In genomic region chr4:60450054-60450453, GRCh38 we compare ENCODE assay signal across 21 cellular contexts.
"Had no signal": no experiment of that assay in that cellular context is flagged by ENCODE, and none has a peak within 500 bp of the region (broad histone marks: within the 10 kb centered on the region; RNA-seq: fewer than 3 reads in every experiment).

No MANE protein-coding gene starts in this region.

- H3K4me3 ChIP-seq: adrenal gland, dorsolateral prefrontal cortex, left lung, mucosa of descending colon, stomach, testis, upper lobe of left lung had no signal

- H3K4me1 ChIP-seq: adrenal gland, left lung, parathyroid adenoma, stomach, testis, upper lobe of left lung had no signal

- H3K27ac Mint-ChIP-seq: activated CD4-positive, alpha-beta memory T cell treated with anti-CD3 and anti-CD28 coated beads, Interleukin-2, amount 10 ng/mL, durations not matched to agents 7 days and 5 days; activated CD4-positive, alpha-beta T cell treated with anti-CD3 and anti-CD28 coated beads for 36 hours; activated naive CD4-positive, alpha-beta T cell treated with anti-CD3 and anti-CD28 coated beads, Interleukin-2, amount 50 U/mL, for 24 hours; naive thymus-derived CD4-positive, alpha-beta T cell had no signal

- H3K36me3 ChIP-seq: adrenal gland, left lung, neutrophil, stomach, upper lobe of left lung, WERI-Rb-1 had no signal

- H3K4me3 Mint-ChIP-seq: activated CD4-positive, alpha-beta memory T cell treated with anti-CD3 and anti-CD28 coated beads, Interleukin-2, amount 10 ng/mL, durations not matched to agents 7 days and 5 days; activated CD4-positive, alpha-beta T cell treated with anti-CD3 and anti-CD28 coated beads for 36 hours; activated naive CD4-positive, alpha-beta T cell treated with anti-CD3 and anti-CD28 coated beads, Interleukin-2, amount 50 U/mL, for 24 hours; naive thymus-derived CD4-positive, alpha-beta T cell had no signal

- ATAC-seq: activated CD4-positive, alpha-beta T cell treated with anti-CD3 and anti-CD28 coated beads for 36 hours; esophagus mucosa; left lung; mucosa of descending colon; naive thymus-derived CD4-positive, alpha-beta T cell had no signal

- H3K4me1 Mint-ChIP-seq: activated CD4-positive, alpha-beta memory T cell treated with anti-CD3 and anti-CD28 coated beads, Interleukin-2, amount 10 ng/mL, durations not matched to agents 7 days and 5 days; activated CD4-positive, alpha-beta T cell treated with anti-CD3 and anti-CD28 coated beads for 36 hours; activated naive CD4-positive, alpha-beta T cell treated with anti-CD3 and anti-CD28 coated beads, Interleukin-2, amount 50 U/mL, for 24 hours; naive thymus-derived CD4-positive, alpha-beta T cell had no signal

- H3K27ac ChIP-seq: adrenal gland, dorsolateral prefrontal cortex, left lung, neutrophil, parathyroid adenoma, stomach, testis, upper lobe of left lung, WERI-Rb-1 had no signal

- H2AFZ ChIP-seq: parathyroid adenoma had no signal

- H3K27me3 ChIP-seq: adrenal gland, dorsolateral prefrontal cortex, left lung, neutrophil, stomach, testis, upper lobe of left lung had no signal

- H3K36me3 Mint-ChIP-seq: activated naive CD4-positive, alpha-beta T cell treated with anti-CD3 and anti-CD28 coated beads, Interleukin-2, amount 50 U/mL, for 24 hours; naive thymus-derived CD4-positive, alpha-beta T cell had no signal

- H3K9me3 ChIP-seq: adrenal gland, left lung, neutrophil, stomach, testis, upper lobe of left lung had no signal

- H3K9ac ChIP-seq: parathyroid adenoma had no signal

- H3K79me2 ChIP-seq: parathyroid adenoma had no signal

- DNase-seq: activated CD4-positive, alpha-beta memory T cell treated with anti-CD3 and anti-CD28 coated beads, Interleukin-2, amount 10 ng/mL, durations not matched to agents 7 days and 5 days; activated CD4-positive, alpha-beta T cell treated with anti-CD3 and anti-CD28 coated beads for 36 hours; activated effector memory CD4-positive, alpha-beta T cell treated with anti-CD3 and anti-CD28 coated beads, Interleukin-2, amount 50 U/mL, for 16 hours; activated T-cell treated with anti-CD3 and anti-CD28 coated beads, Interleukin-2, amount 50 U/mL, for 48 hours; adrenal gland; dorsolateral prefrontal cortex; kidney; left lung; mammary epithelial cell; mucosa of descending colon; naive thymus-derived CD4-positive, alpha-beta T cell; stimulated activated CD4-positive, alpha-beta T cell treated with anti-CD3 and anti-CD28 coated beads, Interleukin-12 subunit alpha, Interleukin-12 subunit beta, amount 100 ng/mL, for 4 hours; stimulated activated CD4-positive, alpha-beta T cell treated with anti-CD3 and anti-CD28 coated beads, Interleukin-2, amount 100 ng/mL, for 24 hours; stomach; testis; upper lobe of left lung; WERI-Rb-1 had no signal

- H3K27me3 Mint-ChIP-seq: activated CD4-positive, alpha-beta memory T cell treated with anti-CD3 and anti-CD28 coated beads, Interleukin-2, amount 10 ng/mL, durations not matched to agents 7 days and 5 days; activated CD4-positive, alpha-beta T cell treated with anti-CD3 and anti-CD28 coated beads for 36 hours; activated naive CD4-positive, alpha-beta T cell treated with anti-CD3 and anti-CD28 coated beads, Interleukin-2, amount 50 U/mL, for 24 hours; naive thymus-derived CD4-positive, alpha-beta T cell had no signal
